ENCODE assay signal across 23 cellular contexts in the genomic region with DNA sequence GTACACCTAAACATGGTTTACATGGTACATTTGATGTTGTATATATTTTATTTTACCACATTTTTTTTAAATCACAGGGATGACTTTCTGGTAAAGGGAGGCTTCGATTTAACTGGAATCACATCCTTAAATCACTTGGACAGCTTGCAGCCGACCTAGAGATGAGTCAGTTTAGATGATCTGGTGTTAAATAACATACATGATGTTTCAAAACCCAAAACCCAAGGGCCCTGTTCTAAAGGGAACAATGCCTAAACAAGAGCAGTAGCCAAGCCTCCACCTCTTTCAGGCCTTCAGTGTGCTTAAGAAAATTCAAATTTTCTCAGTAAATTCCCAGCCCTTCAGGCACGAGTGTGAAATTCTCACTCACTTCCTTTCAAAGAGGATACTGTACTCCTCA.
A peak's percentile ranks its signal among the peaks of the same experiment; 100 is the strongest.
DNase-seq lines count a peak whose midpoint lies in the region; ATAC-seq and TF ChIP-seq lines count a peak whose summit lies in the region.
"Had no signal": no experiment of that assay in that cellular context is flagged by ENCODE, and none has a peak within 500 bp of the region (broad histone marks: within the 10 kb centered on the region; RNA-seq: fewer than 3 reads in every experiment).

No MANE protein-coding gene starts in this region.

- H3K9me3 ChIP-seq in A673 (ENCODE audit: low read depth, low read length, poor library complexity, severe bottlenecking), result no peaks in the 10 kb centered on the region
- H3K9me3 ChIP-seq: BE2C, SK-N-SH had no signal

- H3K27ac Mint-ChIP-seq in GM23338, result no peak overlapping the region
- H3K27ac Mint-ChIP-seq: CD4-positive, CD25-positive, alpha-beta regulatory T cell; HFFc6 had no signal

- H3K36me3 ChIP-seq in A673 (ENCODE audit: insufficient read depth, low read length, poor library complexity, severe bottlenecking) (no peaks in the 10 kb centered on the region), GM23338 (ENCODE audit: insufficient read depth) (no peaks in the 10 kb centered on the region)
- H3K36me3 ChIP-seq: BE2C had no signal

- no peaks in the 10 kb centered on the region for H4K20me1 ChIP-seq in GM23338 (replicated peaks; ENCODE audit: insufficient read depth)

- DNase-seq in A673 (ENCODE audit: low spot score) (peak; percentile 67), HS-5 (ENCODE audit: low read depth) (peak; percentile 28), fibroblast of peridontal ligament (ENCODE audit: extremely low read depth) (peak; percentile 22), skeletal muscle cell (ENCODE audit: low read depth) (peak; percentile 51), GM23338 (ENCODE audit: low spot score) (no peak), caudate nucleus (lab: John Stamatoyannopoulos, UW) (no peak)
- DNase-seq in effector CD4-positive, alpha-beta T cell, result no peak
- DNase-seq: 8988T; BE2C; CD4-positive, CD25-positive, alpha-beta regulatory T cell; H7; HFFc6; Kasumi-1; NCI-H1092 treated with DMSO at 0.1 percent for 48 hours; NCI-H1436 treated with DMSO at 0.1 percent for 48 hours; NCI-H2029; NCI-H345; NCI-H524; NCI-H774; NK-92 treated with Interleukin-12 subunit alpha and Interleukin-12 subunit beta, amount 100 ng/mL, for 24 hours; SIG-M5; SK-N-SH had no signal

- no TSS peak for BruUV-seq in A673 (replicated peaks; lab: Mats Ljungman, UMichigan)

- H3K9me2 ChIP-seq in GM23338 (ENCODE audit: insufficient read depth), result no peaks in the 10 kb centered on the region
- H3K9me2 ChIP-seq: SK-N-SH had no signal

- CTCF ChIA-PET in A673 (lab: Charles Lee), result no interaction called here

- no peaks in the 10 kb centered on the region for H3K27me3 Mint-ChIP-seq in GM23338 (ENCODE audit: insufficient read depth, low read depth, poor library complexity)

- POLR2A ChIA-PET in A673 (lab: Charles Lee; ENCODE audit: low non-redundant PET), result no interaction called here

- H3K4me1 Mint-ChIP-seq in GM23338, result no peaks in the 10 kb centered on the region
- H3K4me1 Mint-ChIP-seq: CD4-positive, CD25-positive, alpha-beta regulatory T cell had no signal

- H3K4me3 ChIP-seq in A673 (ENCODE audit: low read depth, low read length, poor library complexity, severe bottlenecking) (no peak overlapping the region), skeletal muscle cell (ENCODE audit: low read depth, low read length) (no peak overlapping the region), GM23338 (no peak overlapping the region)

- H3K27me3 ChIP-seq in A673 (replicated peaks; ENCODE audit: insufficient read depth, low read depth, low read length, poor library complexity) (no peaks in the 10 kb centered on the region), GM23338 (ENCODE audit: insufficient read depth) (no peaks in the 10 kb centered on the region; the same call in 1 of the 2 replicates)
- H3K27me3 ChIP-seq: BE2C had no signal

- no peaks in the 10 kb centered on the region for H3K36me3 Mint-ChIP-seq in GM23338 (ENCODE audit: low read depth)
- H3K36me3 Mint-ChIP-seq: CD4-positive, CD25-positive, alpha-beta regulatory T cell had no signal

- H3K4me1 ChIP-seq in A673 (ENCODE audit: insufficient read depth, low read length, poor library complexity, severe bottlenecking) (no peaks in the 10 kb centered on the region), GM23338 (ENCODE audit: insufficient read depth) (no peaks in the 10 kb centered on the region)
- H3K4me1 ChIP-seq: BE2C had no signal

- no peak overlapping the region for H3K4me3 Mint-ChIP-seq in GM23338
- H3K4me3 Mint-ChIP-seq: CD4-positive, CD25-positive, alpha-beta regulatory T cell; HFFc6 had no signal

- ATAC-seq in GM23338, result no peak
- ATAC-seq: Panc1 had no signal

- intact Hi-C loops in A673 (cut with micrococcal nuclease; ENCODE audit: unreplicated experiment), result no loop called here

- no peaks in the 10 kb centered on the region for H3K79me2 ChIP-seq in GM23338 (replicated peaks; ENCODE audit: insufficient read depth)

- no peak overlapping the region for H3K4me2 ChIP-seq in GM23338
- H3K4me2 ChIP-seq: SK-N-SH had no signal

- no peak overlapping the region for H2AFZ ChIP-seq in GM23338

- no peak for TF ChIP-seq CTCF in A673 (conservative IDR thresholded peaks at IDR 0.05; ENCODE audit: low read depth, low read length)
- TF ChIP-seq CTCF in GM23338 (conservative IDR thresholded peaks at IDR 0.05; ENCODE audit: low read depth in 2 of 2), result no peak

- H3K27ac ChIP-seq in A673 (ENCODE audit: low read depth, low read length, poor library complexity, severe bottlenecking) (no peak overlapping the region), GM23338 (ENCODE audit: low read depth) (no peak overlapping the region), caudate nucleus (ENCODE audit: low read depth, low read length) (no peak overlapping the region)

- no peaks in the 10 kb centered on the region for H3K9me3 Mint-ChIP-seq in GM23338
- H3K9me3 Mint-ChIP-seq: HFFc6 had no signal

- H3F3A ChIP-seq in GM23338 (replicated peaks; ENCODE audit: low read depth), result no peaks in the 10 kb centered on the region

TF ChIP-seq in GM23338, 12 proteins besides CTCF, POLR2A, EP300 and RAD21:
- no peak for TF ChIP-seq CREB1 (CRISPR knock-in tag; IDR thresholded peaks at IDR 0.05; ENCODE audit: low read depth)
- no peak for TF ChIP-seq NANOG (IDR thresholded peaks at IDR 0.05; ENCODE audit: borderline replicate concordance)

Comparison
In these comparisons a context has a peak if more than half of its experiments do, and no peak if none do; other contexts are left out.
1. DNase-seq: peak in A673 (single experiment), HS-5 (single experiment), fibroblast of peridontal ligament (single experiment) and skeletal muscle cell (single experiment); none in GM23338 (single experiment), effector CD4-positive, alpha-beta T cell (single experiment) and caudate nucleus (0 of 61).